ENCODE assay signal across 8 cellular contexts in genomic region chr16:4660454-4661007, GRCh38. TPM values are rescaled to one million over a fixed set of nuclear protein-coding genes. Genes with fewer than 3 reads are reported as not detected.
DNase-seq lines count a peak whose midpoint lies in the region; ATAC-seq and TF ChIP-seq lines count a peak whose summit lies in the region.

No MANE protein-coding gene starts in this region.

- H3K27me3 Mint-ChIP-seq in T-cell, result no peaks in the 10 kb centered on the region

- H3K9me3 Mint-ChIP-seq in T-cell, result no peaks in the 10 kb centered on the region

- peak overlapping the region; percentile 85 to 86 for H3K27ac Mint-ChIP-seq in T-cell

- in situ Hi-C loops in HAP-1 (cut with MboI; ENCODE audit: low sequenced_read_pairs), result no loop called here

- POLR2A ChIA-PET in T-cell (lab: Charles Lee), result interaction anchor here in 1 of 2 donors (0.6 kb wide), 1 partner anchor 15 kb away, joined by 5 read pairs; no protein-coding TSS in a partner anchor

- CTCF ChIA-PET in T-cell (lab: Charles Lee), result interaction anchor here (0.7 to 1.3 kb wide), 2 partner anchors 36 to 108 kb away, joined by 4 read pairs; partner anchors contain the start of gene MGRN1 (in 1 of the 2)

- peak overlapping the region in 1 of 2 donors; percentile 48 for H3K27ac ChIP-seq in left lung

- H3K4me3 ChIP-seq in left lung, result no peak overlapping the region
- H3K4me3 ChIP-seq in HAP-1, result no peak overlapping the region

- H3K27me3 ChIP-seq in left lung (no peaks in the 10 kb centered on the region), HAP-1 (ENCODE audit: low read depth) (no peaks in the 10 kb centered on the region)

- H3K36me3 ChIP-seq in left lung, result peaks cover 0 to 60% of the 10 kb centered on the region in 2 donors
- peaks cover 14% of the 10 kb centered on the region for H3K36me3 ChIP-seq in HAP-1 (replicated peaks)

- peaks cover 63 to 68% (median 65%) of the 10 kb centered on the region in 3 donors for H3K4me1 Mint-ChIP-seq in T-cell

- intact Hi-C loops in left lung (cut with DNase I), result no loop called here

- peak overlapping the region in 1 of 3 donors; percentile 61 for H3K4me3 Mint-ChIP-seq in T-cell

- TF ChIP-seq CTCF in left lung (IDR thresholded peaks at IDR 0.05), result no peak

- ATAC-seq in T-cell (replicated peaks in 1 of 4) (peak; percentile 29 to 77 (median 44)), left lung (peak; percentile 62)

- peaks cover 30 to 64% of the 10 kb centered on the region in 2 donors for H3K4me1 ChIP-seq in left lung
- no peaks in the 10 kb centered on the region for H3K4me1 ChIP-seq in HAP-1

- DNase-seq in GM19238 (ENCODE audit: insufficient read length, low spot score), result peak; percentile 61
- peak in 33 of 34 experiments; percentile 33 to 79 (median 62) for DNase-seq in T-cell
- DNase-seq in amniotic epithelial cell (ENCODE audit: low read depth), result peak; percentile 57
- DNase-seq in left lung, result peak; percentile 82 to 89
- DNase-seq in stimulated activated CD8-positive, alpha-beta memory T cell treated with anti-CD3 and anti-CD28 coated beads, Interleukin-2, amount 100 ng/mL, for 48 hours (ENCODE audit: low read depth in 2 of 2), result peak; percentile 75 to 84
- DNase-seq in HAP-1 (ENCODE audit: low spot score in 2 of 2), result no peak
- no peak for DNase-seq in ureter (ENCODE audit: low spot score)
- DNase-seq in HCEC 1CT, result no peak

- H3K9me3 ChIP-seq in left lung, result no peaks in the 10 kb centered on the region
- no peaks in the 10 kb centered on the region for H3K9me3 ChIP-seq in HAP-1

- peaks cover 5% of the 10 kb centered on the region for H3K36me3 Mint-ChIP-seq in T-cell

RNA-seq across cellular contexts. Expression of gene NUDT16L1, which starts 32.8 kb away (rescaled TPM):
- total RNA-seq in T-cell (10 to 100 TPM; 53.3 to 64.0 (median 62.2) TPM), left lung (10 to 100 TPM; 26.6 to 53.1 TPM), ureter (33.1 TPM)

RNA-seq across cellular contexts. Expression of gene MGRN1, which starts 35.9 kb away (rescaled TPM):
- 10 to 100 TPM; 63.1 to 76.8 (median 72.2) TPM for total RNA-seq in T-cell
- total RNA-seq in left lung, result 10 to 100 TPM; 81.6 to 98.1 TPM
- 104 TPM for total RNA-seq in ureter

RNA-seq across cellular contexts. Expression of gene UBALD1, which starts 45.8 kb away (rescaled TPM):
- total RNA-seq in T-cell, result 10 to 100 TPM; 26.0 to 53.1 (median 47.6) TPM
- 10 to 100 TPM; 26.7 to 27.8 TPM for total RNA-seq in left lung
- total RNA-seq in ureter, result 27.2 TPM

Comparison
In these comparisons a context has a peak if more than half of its experiments do, and no peak if none do; other contexts are left out.
1. DNase-seq: peak in GM19238 (single experiment), T-cell (33 of 34), amniotic epithelial cell (single experiment), left lung (2 of 2) and stimulated activated CD8-positive, alpha-beta memory T cell treated with anti-CD3 and anti-CD28 coated beads, Interleukin-2, amount 100 ng/mL, for 48 hours (2 of 2); none in HAP-1 (0 of 2), ureter (single experiment) and HCEC 1CT (single experiment).